ENCODE assay signal across 8 cellular contexts in the genomic region with DNA sequence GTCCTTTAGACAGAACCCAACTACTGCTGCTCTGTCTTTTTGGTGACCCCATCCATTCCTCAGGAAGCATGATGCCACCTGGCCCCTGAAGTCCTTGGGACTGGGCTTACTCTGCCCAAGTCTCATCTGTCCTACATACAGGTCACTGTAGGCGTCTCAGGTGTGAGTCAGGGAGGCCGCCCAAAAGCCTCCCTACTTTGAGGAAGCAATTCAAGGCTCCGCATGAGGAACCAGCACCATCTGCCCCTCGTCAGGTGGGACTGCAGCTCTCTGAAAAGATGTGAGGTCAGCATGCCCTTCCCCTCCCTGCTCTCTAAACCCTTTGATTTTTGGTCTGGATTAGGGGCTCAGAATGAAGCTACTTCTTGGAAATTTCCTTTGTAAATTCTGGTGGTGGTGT.
DNase-seq lines count a peak whose midpoint lies in the region; ATAC-seq and TF ChIP-seq lines count a peak whose summit lies in the region.

No MANE protein-coding gene starts in this region.

- ATAC-seq in GM18907 (IDR thresholded peaks at IDR 0.05; ENCODE audit: unreplicated experiment) (peak; percentile 79), HG02798 (IDR thresholded peaks at IDR 0.05; ENCODE audit: poor library complexity, unreplicated experiment) (peak; percentile 95), natural killer cell (peak; percentile 38 to 65 (median 44)), body of pancreas (no peak)

- H3K4me3 Mint-ChIP-seq in natural killer cell, result no peak overlapping the region

- no peaks in the 10 kb centered on the region for H3K27me3 ChIP-seq in body of pancreas

- no peak overlapping the region for H3K27ac ChIP-seq in body of pancreas

- H3K36me3 Mint-ChIP-seq in natural killer cell, result no peaks in the 10 kb centered on the region

- H3K4me1 Mint-ChIP-seq in natural killer cell, result no peaks in the 10 kb centered on the region

- no peak for TF ChIP-seq POLR2A in body of pancreas (IDR thresholded peaks at IDR 0.05)

- 85 to 87% methylated on average over 4 of the region's 4 CpGs for WGBS in body of pancreas, 2 donors

- intact Hi-C loops in natural killer cell (cut with micrococcal nuclease), result loop anchor here (1.0 kb wide), 1 partner anchor 359 kb away; no protein-coding TSS in a partner anchor
- intact Hi-C loops in body of pancreas (cut with DNase I), result no loop called here

- no peaks in the 10 kb centered on the region for H3K36me3 ChIP-seq in body of pancreas (replicated peaks in 1 of 2; ENCODE audit: insufficient read depth in 1 of 2, low read depth in 2 of 2)

- H3K4me3 ChIP-seq in body of pancreas, result no peak overlapping the region

- no peaks in the 10 kb centered on the region for H3K9me3 Mint-ChIP-seq in natural killer cell

- no peak overlapping the region for H3K27ac Mint-ChIP-seq in natural killer cell

- peaks cover 31% of the 10 kb centered on the region for H3K4me1 ChIP-seq in body of pancreas

- no peaks in the 10 kb centered on the region for H3K9me3 ChIP-seq in body of pancreas

- peaks cover 12 to 17% of the 10 kb centered on the region in 2 donors for H3K27me3 Mint-ChIP-seq in natural killer cell (ENCODE audit: low read depth in 2 of 2)

- peak; percentile 3 for DNase-seq in T-helper 9 cell
- no peak for DNase-seq in natural killer cell
- DNase-seq in NOMO-1 (lab: John Stamatoyannopoulos, UW; ENCODE audit: unreplicated experiment in 2 of 2), result no peak
- DNase-seq in body of pancreas, result no peak
- no peak for DNase-seq in NCI-H2196 treated with DMSO at 0.1 percent for 48 hours (lab: John Stamatoyannopoulos, UW; ENCODE audit: unreplicated experiment)
- DNase-seq in LoVo (ENCODE audit: low spot score), result no peak

- peak; percentile 20 for TF ChIP-seq CTCF in natural killer cell (IDR thresholded peaks at IDR 0.05)
- TF ChIP-seq CTCF in body of pancreas (IDR thresholded peaks at IDR 0.05), result peak in 1 of 7 experiments; percentile 14
